ENCODE assay signal across 8 cellular contexts in genomic region chr21:8380419-8381079, GRCh38.
A peak's percentile ranks its signal among the peaks of the same experiment; 100 is the strongest.
DNase-seq lines count a peak whose midpoint lies in the region; ATAC-seq and TF ChIP-seq lines count a peak whose summit lies in the region.
"Not testable (repeated sequence)": the region's sequence is repeated elsewhere in the genome, so short reads cannot be mapped to it uniquely, and the experiment has no call there.

No MANE protein-coding gene starts in this region.

- not testable (repeated sequence) for H3K4me3 ChIP-seq in HCT116 (replicated peaks in 1 of 2; ENCODE audit: low read depth in 1 of 2, low read length in 2 of 2); lower lobe of right lung; upper lobe of left lung

- BruUV-seq in HCT116 (replicated peaks; lab: Mats Ljungman, UMichigan), result not testable (repeated sequence)

- not testable (repeated sequence) for H3K9me2 ChIP-seq in HCT116 (ENCODE audit: insufficient read depth)

- not testable (repeated sequence) for H3K36me3 ChIP-seq in HCT116 (ENCODE audit: control insufficient read depth in 1 of 2, insufficient read depth in 2 of 2, low read length in 2 of 2); lower lobe of right lung; upper lobe of left lung

- H3K9ac ChIP-seq in HCT116 (ENCODE audit: low read length), result not testable (repeated sequence)

- not testable (repeated sequence) for H3K27ac ChIP-seq in HCT116 (ENCODE audit: low read depth, low read length); lower lobe of right lung; upper lobe of left lung

- not testable (repeated sequence) for H3K4me1 Mint-ChIP-seq in T-helper 17 cell; central memory CD8-positive, alpha-beta T cell

- H3K27me3 Mint-ChIP-seq in T-helper 17 cell; central memory CD8-positive, alpha-beta T cell: not testable (repeated sequence)

- H3K4me2 ChIP-seq in HCT116 (ENCODE audit: low read length), result not testable (repeated sequence)

- H3K27ac Mint-ChIP-seq in T-helper 17 cell; central memory CD8-positive, alpha-beta T cell (ENCODE audit: low read depth): not testable (repeated sequence)

- POLR2A ChIA-PET in HCT116 (lab: Charles Lee), result not testable (repeated sequence)

- not testable (repeated sequence) for TF ChIP-seq POLR2A in GM18505 (IDR thresholded peaks at IDR 0.05; ENCODE audit: borderline replicate concordance, extremely low read depth, insufficient read depth, insufficient read length); HCT116 (IDR thresholded peaks at IDR 0.05; ENCODE audit: borderline replicate concordance, extremely low read depth, insufficient read depth, insufficient read length); upper lobe of left lung (IDR thresholded peaks at IDR 0.05)

- ATAC-seq in GM18505 (IDR thresholded peaks at IDR 0.05; ENCODE audit: unreplicated experiment) (peak; percentile 44), GM19452 (IDR thresholded peaks at IDR 0.05; ENCODE audit: unreplicated experiment) (peak; percentile 59), HCT116 (peak; percentile 59), HG03196 (IDR thresholded peaks at IDR 0.05; ENCODE audit: unreplicated experiment) (peak; percentile 44), T-helper 17 cell (peak; percentile 71), lower lobe of right lung (peak; percentile 81 to 88), upper lobe of left lung (ENCODE audit: low FRiP score in 2 of 2) (peak; percentile 78 to 86)
- ATAC-seq in central memory CD8-positive, alpha-beta T cell (replicated peaks; ENCODE audit: extremely low read depth, poor library complexity, severe bottlenecking), result peak; percentile 66

- H3K36me3 Mint-ChIP-seq in T-helper 17 cell (ENCODE audit: low read depth); central memory CD8-positive, alpha-beta T cell (ENCODE audit: insufficient read depth): not testable (repeated sequence)

- not testable (repeated sequence) for TF ChIP-seq EP300 in upper lobe of left lung (IDR thresholded peaks at IDR 0.05)

- not testable (repeated sequence) for H3K79me2 ChIP-seq in HCT116 (ENCODE audit: insufficient read depth, low read length)

- not testable (repeated sequence) for H3K9me3 Mint-ChIP-seq in central memory CD8-positive, alpha-beta T cell

- not testable (repeated sequence) for H3K27me3 ChIP-seq in HCT116 (ENCODE audit: insufficient read depth, low read length); lower lobe of right lung (ENCODE audit: low read depth); upper lobe of left lung

- H4K20me1 ChIP-seq in HCT116 (ENCODE audit: insufficient read depth), result not testable (repeated sequence)

- not testable (repeated sequence) for DNase-seq in HCT116 (ENCODE audit: low read depth, low spot score); T-helper 17 cell; central memory CD8-positive, alpha-beta T cell (ENCODE audit: low spot score in 2 of 2); lower lobe of right lung; upper lobe of left lung

- H3K4me1 ChIP-seq in HCT116 (ENCODE audit: control insufficient read depth in 1 of 2, insufficient read depth in 2 of 2, low read length in 2 of 2); lower lobe of right lung; upper lobe of left lung: not testable (repeated sequence)

- intact Hi-C loops in HCT116 (cut with micrococcal nuclease); lower lobe of right lung (cut with DNase I): not testable (repeated sequence)

- RAD21 ChIA-PET in HCT116 (lab: Charles Lee; ENCODE audit: low non-redundant PET in 1 of 2, low total read pairs in 2 of 2, uncharacterized antibody in 2 of 2, unreplicated experiment in 2 of 2), result not testable (repeated sequence)

- H3K9me3 ChIP-seq in HCT116 (ENCODE audit: control insufficient read depth in 1 of 2, insufficient read depth in 1 of 2, low read depth in 1 of 2, low read length in 2 of 2); T-helper 17 cell (ENCODE audit: control insufficient read depth, low read length, poor library complexity, severe bottlenecking); lower lobe of right lung; upper lobe of left lung: not testable (repeated sequence)

- TF ChIP-seq CTCF in HCT116 (IDR thresholded peaks at IDR 0.05 in 2 of 3, conservative IDR thresholded peaks at IDR 0.05 in 1 of 3; ENCODE audit: borderline replicate concordance in 1 of 3, insufficient read depth in 1 of 3, low read depth in 2 of 3, low read length in 2 of 3); lower lobe of right lung (IDR thresholded peaks at IDR 0.05); upper lobe of left lung (IDR thresholded peaks at IDR 0.05): not testable (repeated sequence)

- H2AFZ ChIP-seq in HCT116 (ENCODE audit: low read depth, low read length, poor library complexity, severe bottlenecking), result not testable (repeated sequence)

- not testable (repeated sequence) for TF ChIP-seq RAD21 in HCT116 (IDR thresholded peaks at IDR 0.05; ENCODE audit: low read depth)

- CTCF ChIA-PET in HCT116 (lab: Charles Lee), result not testable (repeated sequence)

- no CpG with 5 or more reads among the region's 21 CpGs for WGBS in upper lobe of left lung, 2 donors

- H3K4me3 Mint-ChIP-seq in T-helper 17 cell; central memory CD8-positive, alpha-beta T cell: not testable (repeated sequence)
